In genomic region chr5:152592416-152592815, GRCh38 we compare ENCODE assay signal across 1 cellular context.
TF ChIP-seq lines count a peak whose summit lies in the region.

No MANE protein-coding gene starts in this region.

TF ChIP-seq in H1, 55 proteins besides CTCF, POLR2A, EP300 and RAD21 (continued from another document):
- TF ChIP-seq, protein P1, sequence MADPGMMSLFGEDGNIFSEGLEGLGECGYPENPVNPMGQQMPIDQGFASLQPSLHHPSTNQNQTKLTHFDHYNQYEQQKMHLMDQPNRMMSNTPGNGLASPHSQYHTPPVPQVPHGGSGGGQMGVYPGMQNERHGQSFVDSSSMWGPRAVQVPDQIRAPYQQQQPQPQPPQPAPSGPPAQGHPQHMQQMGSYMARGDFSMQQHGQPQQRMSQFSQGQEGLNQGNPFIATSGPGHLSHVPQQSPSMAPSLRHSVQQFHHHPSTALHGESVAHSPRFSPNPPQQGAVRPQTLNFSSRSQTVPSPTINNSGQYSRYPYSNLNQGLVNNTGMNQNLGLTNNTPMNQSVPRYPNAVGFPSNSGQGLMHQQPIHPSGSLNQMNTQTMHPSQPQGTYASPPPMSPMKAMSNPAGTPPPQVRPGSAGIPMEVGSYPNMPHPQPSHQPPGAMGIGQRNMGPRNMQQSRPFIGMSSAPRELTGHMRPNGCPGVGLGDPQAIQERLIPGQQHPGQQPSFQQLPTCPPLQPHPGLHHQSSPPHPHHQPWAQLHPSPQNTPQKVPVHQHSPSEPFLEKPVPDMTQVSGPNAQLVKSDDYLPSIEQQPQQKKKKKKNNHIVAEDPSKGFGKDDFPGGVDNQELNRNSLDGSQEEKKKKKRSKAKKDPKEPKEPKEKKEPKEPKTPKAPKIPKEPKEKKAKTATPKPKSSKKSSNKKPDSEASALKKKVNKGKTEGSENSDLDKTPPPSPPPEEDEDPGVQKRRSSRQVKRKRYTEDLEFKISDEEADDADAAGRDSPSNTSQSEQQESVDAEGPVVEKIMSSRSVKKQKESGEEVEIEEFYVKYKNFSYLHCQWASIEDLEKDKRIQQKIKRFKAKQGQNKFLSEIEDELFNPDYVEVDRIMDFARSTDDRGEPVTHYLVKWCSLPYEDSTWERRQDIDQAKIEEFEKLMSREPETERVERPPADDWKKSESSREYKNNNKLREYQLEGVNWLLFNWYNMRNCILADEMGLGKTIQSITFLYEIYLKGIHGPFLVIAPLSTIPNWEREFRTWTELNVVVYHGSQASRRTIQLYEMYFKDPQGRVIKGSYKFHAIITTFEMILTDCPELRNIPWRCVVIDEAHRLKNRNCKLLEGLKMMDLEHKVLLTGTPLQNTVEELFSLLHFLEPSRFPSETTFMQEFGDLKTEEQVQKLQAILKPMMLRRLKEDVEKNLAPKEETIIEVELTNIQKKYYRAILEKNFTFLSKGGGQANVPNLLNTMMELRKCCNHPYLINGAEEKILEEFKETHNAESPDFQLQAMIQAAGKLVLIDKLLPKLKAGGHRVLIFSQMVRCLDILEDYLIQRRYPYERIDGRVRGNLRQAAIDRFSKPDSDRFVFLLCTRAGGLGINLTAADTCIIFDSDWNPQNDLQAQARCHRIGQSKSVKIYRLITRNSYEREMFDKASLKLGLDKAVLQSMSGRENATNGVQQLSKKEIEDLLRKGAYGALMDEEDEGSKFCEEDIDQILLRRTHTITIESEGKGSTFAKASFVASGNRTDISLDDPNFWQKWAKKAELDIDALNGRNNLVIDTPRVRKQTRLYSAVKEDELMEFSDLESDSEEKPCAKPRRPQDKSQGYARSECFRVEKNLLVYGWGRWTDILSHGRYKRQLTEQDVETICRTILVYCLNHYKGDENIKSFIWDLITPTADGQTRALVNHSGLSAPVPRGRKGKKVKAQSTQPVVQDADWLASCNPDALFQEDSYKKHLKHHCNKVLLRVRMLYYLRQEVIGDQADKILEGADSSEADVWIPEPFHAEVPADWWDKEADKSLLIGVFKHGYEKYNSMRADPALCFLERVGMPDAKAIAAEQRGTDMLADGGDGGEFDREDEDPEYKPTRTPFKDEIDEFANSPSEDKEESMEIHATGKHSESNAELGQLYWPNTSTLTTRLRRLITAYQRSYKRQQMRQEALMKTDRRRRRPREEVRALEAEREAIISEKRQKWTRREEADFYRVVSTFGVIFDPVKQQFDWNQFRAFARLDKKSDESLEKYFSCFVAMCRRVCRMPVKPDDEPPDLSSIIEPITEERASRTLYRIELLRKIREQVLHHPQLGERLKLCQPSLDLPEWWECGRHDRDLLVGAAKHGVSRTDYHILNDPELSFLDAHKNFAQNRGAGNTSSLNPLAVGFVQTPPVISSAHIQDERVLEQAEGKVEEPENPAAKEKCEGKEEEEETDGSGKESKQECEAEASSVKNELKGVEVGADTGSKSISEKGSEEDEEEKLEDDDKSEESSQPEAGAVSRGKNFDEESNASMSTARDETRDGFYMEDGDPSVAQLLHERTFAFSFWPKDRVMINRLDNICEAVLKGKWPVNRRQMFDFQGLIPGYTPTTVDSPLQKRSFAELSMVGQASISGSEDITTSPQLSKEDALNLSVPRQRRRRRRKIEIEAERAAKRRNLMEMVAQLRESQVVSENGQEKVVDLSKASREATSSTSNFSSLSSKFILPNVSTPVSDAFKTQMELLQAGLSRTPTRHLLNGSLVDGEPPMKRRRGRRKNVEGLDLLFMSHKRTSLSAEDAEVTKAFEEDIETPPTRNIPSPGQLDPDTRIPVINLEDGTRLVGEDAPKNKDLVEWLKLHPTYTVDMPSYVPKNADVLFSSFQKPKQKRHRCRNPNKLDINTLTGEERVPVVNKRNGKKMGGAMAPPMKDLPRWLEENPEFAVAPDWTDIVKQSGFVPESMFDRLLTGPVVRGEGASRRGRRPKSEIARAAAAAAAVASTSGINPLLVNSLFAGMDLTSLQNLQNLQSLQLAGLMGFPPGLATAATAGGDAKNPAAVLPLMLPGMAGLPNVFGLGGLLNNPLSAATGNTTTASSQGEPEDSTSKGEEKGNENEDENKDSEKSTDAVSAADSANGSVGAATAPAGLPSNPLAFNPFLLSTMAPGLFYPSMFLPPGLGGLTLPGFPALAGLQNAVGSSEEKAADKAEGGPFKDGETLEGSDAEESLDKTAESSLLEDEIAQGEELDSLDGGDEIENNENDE (IDR thresholded peaks at IDR 0.05; ENCODE audit: insufficient replicate concordance, low read length): no peak
- TF ChIP-seq RBBP5 (IDR thresholded peaks at IDR 0.05; ENCODE audit: borderline replicate concordance, low read depth, low read length): no peak
- no peak for TF ChIP-seq RNF2 (IDR thresholded peaks at IDR 0.05; ENCODE audit: borderline replicate concordance, low read depth, low read length, missing control alignments, poor library complexity, severe bottlenecking)
- no peak for TF ChIP-seq KDM4A (IDR thresholded peaks at IDR 0.05; ENCODE audit: low read depth, low read length, severe bottlenecking)
- no peak for TF ChIP-seq TAF7 (optimal IDR thresholded peaks at IDR 0.05; ENCODE audit: borderline replicate concordance, low read depth, low read length)
- no peak for TF ChIP-seq CEBPB (IDR thresholded peaks at IDR 0.05; ENCODE audit: low read depth, low read length)
- TF ChIP-seq E2F6 (IDR thresholded peaks at IDR 0.05): no peak
- no peak for TF ChIP-seq NRF1 (IDR thresholded peaks at IDR 0.05; ENCODE audit: low read depth, low read length)
TF ChIP-seq in H1: peak in this region for 0.
